19 cellular contexts compared by ENCODE assay signal in the genomic region with DNA sequence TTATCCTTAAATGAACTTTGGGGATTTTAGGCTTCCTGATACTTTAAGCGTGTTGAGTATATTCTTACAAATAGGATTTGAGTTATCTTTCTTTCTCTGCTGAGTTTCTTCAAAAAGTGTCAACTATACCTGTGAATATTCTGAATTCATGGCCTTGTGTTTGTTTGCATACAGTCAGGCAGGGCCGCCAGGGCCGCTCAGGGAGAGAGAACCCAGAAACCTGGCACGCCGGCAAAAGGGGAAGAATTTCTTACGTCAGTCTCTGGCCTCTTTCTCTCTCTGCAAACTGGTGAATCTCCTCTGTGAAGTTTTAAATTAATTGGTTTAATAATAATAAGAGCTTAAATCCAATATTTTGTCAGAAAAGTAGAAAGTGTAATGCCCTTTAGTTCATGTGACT. TPM values are rescaled to one million over a fixed set of nuclear protein-coding genes. Genes with fewer than 3 reads are reported as not detected.
A peak's percentile ranks its signal among the peaks of the same experiment; 100 is the strongest.
DNase-seq lines count a peak whose midpoint lies in the region; ATAC-seq and TF ChIP-seq lines count a peak whose summit lies in the region.
"Had no signal": no experiment of that assay in that cellular context is flagged by ENCODE, and none has a peak within 500 bp of the region (broad histone marks: within the 10 kb centered on the region; RNA-seq: fewer than 3 reads in every experiment).

No MANE protein-coding gene starts in this region.

- H3K4ac ChIP-seq in H9 (ENCODE audit: low read depth, low read length) = no peak overlapping the region

- H3K23ac ChIP-seq in H9 (ENCODE audit: insufficient read length, low read depth, low read length) = no peak overlapping the region

- H3K56ac ChIP-seq in H9 (ENCODE audit: insufficient read length, low read depth, low read length) = no peak overlapping the region

- TF ChIP-seq CTCF in H9 (conservative IDR thresholded peaks at IDR 0.05) = no peak
- no peak for TF ChIP-seq CTCF in left ventricle myocardium inferior (IDR thresholded peaks at IDR 0.05; ENCODE audit: borderline replicate concordance)

- peak; percentile 12 for DNase-seq in NCI-H82 (lab: John Stamatoyannopoulos, UW)
- DNase-seq in NCI-H82 treated with DMSO at 0.1 percent for 48 hours (lab: John Stamatoyannopoulos, UW; ENCODE audit: unreplicated experiment) = no peak
- DNase-seq in H9 = no peak
- peak; percentile 53 for DNase-seq in left ventricle myocardium inferior
- DNase-seq in mucosa of gallbladder (ENCODE audit: low spot score) = peak; percentile 24
- no peak for DNase-seq in AG20443 (ENCODE audit: low spot score)
- no peak for DNase-seq in aorta
- no peak for DNase-seq in islet precursor cell
- DNase-seq: 8988T; CD8-positive, alpha-beta T cell; MV-4-11; NCI-H1417; NCI-H2029; NCI-H2171 treated with DMSO at 0.1 percent for 48 hours; NCI-H446 treated with DMSO at 0.1 percent for 48 hours had no signal

- peaks cover 1% of the 10 kb centered on the region; the same call in 1 of the 2 replicates for H3K27me3 Mint-ChIP-seq in H9 (ENCODE audit: low read depth)

- no peak overlapping the region for H4K91ac ChIP-seq in H9 (ENCODE audit: insufficient read length, low read depth, low read length)

- H3K27ac Mint-ChIP-seq in H9 = peak overlapping the region; percentile 51 to 98 (median 86); a peak in 6 of 7 replicates
- H3K27ac Mint-ChIP-seq: CD8-positive, alpha-beta T cell had no signal

- intact Hi-C loops in left ventricle myocardium inferior (cut with micrococcal nuclease) = no loop called here
- intact Hi-C loops in aorta (cut with DNase I) = no loop called here

- no peaks in the 10 kb centered on the region for H3K9me3 Mint-ChIP-seq in H9
- H3K9me3 Mint-ChIP-seq: CD8-positive, alpha-beta T cell had no signal

- H3K27me3 ChIP-seq in H9 (ENCODE audit: insufficient read depth, low read length) = no peaks in the 10 kb centered on the region
- H3K27me3 ChIP-seq in left ventricle myocardium inferior (ENCODE audit: low read depth) = no peaks in the 10 kb centered on the region
- H3K27me3 ChIP-seq in aorta (ENCODE audit: control insufficient read depth in 1 of 2, insufficient read depth in 2 of 2, low read length in 1 of 2) = no peaks in the 10 kb centered on the region
- H3K27me3 ChIP-seq: BLaER1 had no signal

- H3K79me1 ChIP-seq in H9 (ENCODE audit: insufficient read depth, low read depth, low read length, poor library complexity, severe bottlenecking) = no peaks in the 10 kb centered on the region

- no peak overlapping the region for H3K18ac ChIP-seq in H9 (ENCODE audit: insufficient read length, low read depth, low read length)

- H3K9me3 ChIP-seq in H9 (ENCODE audit: control insufficient read depth, low read depth, low read length) (no peaks in the 10 kb centered on the region), left ventricle myocardium inferior (replicated peaks) (no peaks in the 10 kb centered on the region), aorta (ENCODE audit: control insufficient read depth, low read length) (no peaks in the 10 kb centered on the region)
- H3K9me3 ChIP-seq: BLaER1, HAP-1 had no signal

- H3K9ac ChIP-seq in H9 (ENCODE audit: extremely low read depth, insufficient read length, low read length) = no peak overlapping the region
- H3K9ac ChIP-seq: BLaER1 had no signal

- H2BK20ac ChIP-seq in H9 (ENCODE audit: low read depth, low read length, poor library complexity, severe bottlenecking) = no peak overlapping the region

- H3K4me2 ChIP-seq in H9 (ENCODE audit: insufficient read depth, insufficient read length, low read length) = no peak overlapping the region
- H3K4me2 ChIP-seq: BLaER1 had no signal

- no CpG with 5 or more reads among the region's 6 CpGs for WGBS in H9 (ENCODE audit: extremely low coverage, insufficient read length, low lambda C conversion rate)
- WGBS in aorta, 2 donors = 87 to 92% methylated on average over 6 of the region's 6 CpGs

- H3K4me3 ChIP-seq in left ventricle myocardium inferior (no peak overlapping the region), aorta (ENCODE audit: low read length in 2 of 2) (no peak overlapping the region)
- H3K4me3 ChIP-seq: BLaER1, HAP-1 had no signal

- no peak overlapping the region for H4K8ac ChIP-seq in H9 (replicated peaks; ENCODE audit: insufficient read length, low read depth, low read length)

- H3K23me2 ChIP-seq in H9 (ENCODE audit: insufficient read length, low read depth, low read length, poor library complexity, severe bottlenecking) = no peaks in the 10 kb centered on the region

- H4K20me1 ChIP-seq in H9 (ENCODE audit: control insufficient read depth, insufficient read depth, insufficient read length) = no peaks in the 10 kb centered on the region
- H4K20me1 ChIP-seq: BLaER1 had no signal

- peak overlapping the region in 1 of 2 experiments; percentile 8; a peak in 2 of 5 replicates for H3K4me3 Mint-ChIP-seq in H9
- H3K4me3 Mint-ChIP-seq: CD8-positive, alpha-beta T cell had no signal

- H2BK12ac ChIP-seq in H9 (ENCODE audit: insufficient read length, low read depth, low read length) = no peak overlapping the region

- no peak overlapping the region for H2AFZ ChIP-seq in H9 (ENCODE audit: low read length)

- H3K36me3 ChIP-seq in left ventricle myocardium inferior (no peaks in the 10 kb centered on the region), aorta (ENCODE audit: control insufficient read depth in 1 of 2, insufficient read depth in 2 of 2, low read length in 1 of 2) (no peaks in the 10 kb centered on the region)
- H3K36me3 ChIP-seq: BLaER1, HAP-1 had no signal

- H2BK5ac ChIP-seq in H9 (ENCODE audit: insufficient read length, low read length) = no peak overlapping the region

- no peaks in the 10 kb centered on the region for H3K36me3 Mint-ChIP-seq in H9 (ENCODE audit: insufficient read depth in 1 of 3, low read depth in 3 of 3)
- H3K36me3 Mint-ChIP-seq: CD8-positive, alpha-beta T cell had no signal

- H2BK15ac ChIP-seq in H9 (ENCODE audit: low read depth, low read length) = no peak overlapping the region

- ATAC-seq in aorta (ENCODE audit: low FRiP score) = no peak
- ATAC-seq: CD8-positive, alpha-beta T cell had no signal

- H2BK120ac ChIP-seq in H9 (ENCODE audit: low read depth, low read length, poor library complexity, severe bottlenecking) = no peak overlapping the region

- H3K14ac ChIP-seq in H9 (ENCODE audit: insufficient read depth, low read length) = no peak overlapping the region

- H3K4me1 Mint-ChIP-seq in H9 = peaks cover 60 to 61% of the 10 kb centered on the region in 2 experiments

- H2AK5ac ChIP-seq in H9 (ENCODE audit: insufficient read length, low read length) = no peak overlapping the region

- H3K79me2 ChIP-seq in H9 (ENCODE audit: insufficient read depth, low read length) = no peaks in the 10 kb centered on the region

- H3K4me1 ChIP-seq in H9 (ENCODE audit: insufficient read depth, low read length) (peaks cover 8% of the 10 kb centered on the region; the same call in 1 of the 2 replicates), left ventricle myocardium inferior (peaks cover 45% of the 10 kb centered on the region), aorta (ENCODE audit: control insufficient read depth in 1 of 2, insufficient read depth in 2 of 2, low read length in 2 of 2) (no peaks in the 10 kb centered on the region)
- H3K4me1 ChIP-seq: HAP-1 had no signal

- no peak overlapping the region for H4K5ac ChIP-seq in H9 (ENCODE audit: insufficient read length, low read depth, low read length)

- H3K27ac ChIP-seq in H9 (ENCODE audit: insufficient read length, low read depth, low read length) (no peak overlapping the region), left ventricle myocardium inferior (replicated peaks) (peak overlapping the region; percentile 60), aorta (ENCODE audit: low read depth in 1 of 2, low read length in 2 of 2) (no peak overlapping the region)
- H3K27ac ChIP-seq: BLaER1 had no signal

- H3T11ph ChIP-seq in H9 (ENCODE audit: low read length) = no peak overlapping the region

RNA-seq across cellular contexts. Expression of gene BNIP3, which starts 29.3 kb away (rescaled TPM):
- total RNA-seq in H9 (2021) (57.1 and 58.0 TPM in 2 replicates), left ventricle myocardium inferior (161 TPM), mucosa of gallbladder (71.5 TPM), aorta (10 to 100 TPM; 29.4 to 32.7 TPM)
- polyA plus RNA-seq in aorta = 10 to 100 TPM; 17.3 to 20.4 TPM
- total RNA-seq: HT-29 had no signal

RNA-seq across cellular contexts. Expression of gene JAKMIP3, which starts 54.7 kb away (rescaled TPM):
- total RNA-seq in H9 (2021) (0.50 and 0.55 TPM in 2 replicates), left ventricle myocardium inferior (1.7 TPM), mucosa of gallbladder (1.1 TPM), aorta (under 1 TPM; 0.23 to 0.99 TPM)
- under 1 TPM in 1 of 2 donors, not detected in 1; 0.36 TPM for polyA plus RNA-seq in aorta
- total RNA-seq: HT-29, LHCN-M2 had no signal

Comparison
In these comparisons a context has a peak if more than half of its experiments do, and no peak if none do; other contexts are left out.
1. DNase-seq: peak in NCI-H82 (single experiment), left ventricle myocardium inferior (single experiment) and mucosa of gallbladder (single experiment); none in NCI-H82 treated with DMSO at 0.1 percent for 48 hours (single experiment), H9 (single experiment), AG20443 (single experiment), aorta (0 of 2) and islet precursor cell (single experiment).